ENCODE assay signal across 11 cellular contexts in the genomic region with DNA sequence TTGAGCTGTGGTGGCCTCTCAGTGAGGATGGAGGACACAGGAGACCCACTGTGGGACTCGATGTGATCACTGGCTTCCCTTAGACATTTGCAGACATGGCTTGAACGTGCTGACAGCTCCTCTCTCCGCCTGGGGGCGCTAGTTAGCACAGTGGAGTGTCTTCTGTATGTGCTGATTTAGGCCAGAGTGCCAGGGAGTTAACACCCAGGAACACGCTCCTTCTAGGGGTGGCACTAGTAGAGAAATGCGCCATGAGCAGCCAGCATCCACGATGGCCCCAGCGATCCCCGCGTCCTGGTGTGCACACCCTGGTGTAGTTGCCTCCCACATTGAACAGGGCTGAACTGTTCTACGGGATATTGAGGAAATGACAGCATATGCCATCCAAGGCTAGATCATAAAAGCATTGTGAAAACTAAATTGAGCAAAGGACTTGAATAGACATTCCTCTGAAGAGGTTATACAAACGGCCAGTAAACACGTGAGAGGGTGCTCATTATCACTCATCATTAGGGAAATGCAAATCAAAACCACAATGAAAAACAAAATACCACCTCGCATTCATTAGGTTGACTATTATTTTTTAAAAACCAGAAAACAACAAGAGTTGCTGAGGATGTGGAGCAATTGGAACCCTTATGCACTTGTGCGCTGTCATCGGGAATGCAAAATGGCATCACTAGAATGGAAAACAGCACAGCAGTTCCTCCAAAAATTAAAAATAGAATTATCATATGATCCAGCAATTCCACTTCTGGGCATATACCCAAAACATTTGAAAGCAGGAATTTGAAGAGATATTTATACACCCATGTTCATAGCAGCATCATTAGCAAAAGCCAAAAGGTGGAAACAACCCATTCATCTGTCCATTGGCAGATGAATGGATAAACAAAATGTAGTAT. TPM values are rescaled to one million over a fixed set of nuclear protein-coding genes. Genes with fewer than 3 reads are reported as not detected.
DNase-seq lines count a peak whose midpoint lies in the region; ATAC-seq, FAIRE-seq and TF ChIP-seq lines count a peak whose summit lies in the region.
"Had no signal": no experiment of that assay in that cellular context is flagged by ENCODE, and none has a peak within 500 bp of the region (broad histone marks: within the 10 kb centered on the region; RNA-seq: fewer than 3 reads in every experiment).

No MANE protein-coding gene starts in this region.

- ATAC-seq in K562 (peak; percentile 68), lower lobe of right lung (peak in 1 of 2 donors; percentile 19), GM19463 (IDR thresholded peaks at IDR 0.05; ENCODE audit: unreplicated experiment) (no peak), HG03354 (IDR thresholded peaks at IDR 0.05; ENCODE audit: poor library complexity, severe bottlenecking, unreplicated experiment) (no peak)

- FAIRE-seq in K562 (lab: Jason Lieb, UNC) = no peak

- H3F3A ChIP-seq in DOHH2 (ENCODE audit: control insufficient read depth, insufficient read depth) = no peaks in the 10 kb centered on the region

- no peaks in the 10 kb centered on the region for H3K9me2 ChIP-seq in DOHH2 (replicated peaks; ENCODE audit: control insufficient read depth, low read length)

- in situ Hi-C loops in K562 (cut with MboI) = no loop called here

- H4K20me1 ChIP-seq in DOHH2 (ENCODE audit: control insufficient read depth, insufficient read depth, low read depth, low read length) (no peaks in the 10 kb centered on the region), K562 (replicated peaks; ENCODE audit: control insufficient read depth, insufficient read depth, low read length) (no peaks in the 10 kb centered on the region)

- CTCF ChIA-PET in K562 (lab: Yijun Ruan, JAX; ENCODE audit: low intra/inter-chr PET ratio) = no interaction called here

- BruUV-seq in K562 (replicated peaks; lab: Mats Ljungman, UMichigan) = no TSS peak

- POLR2A ChIA-PET in K562 (lab: Yijun Ruan, JAX) = interaction anchor here (0.6 kb wide), 1 partner anchor 25 kb away, joined by 3 read pairs; no protein-coding TSS in a partner anchor

- DNase-seq in HFF-Myc (ENCODE audit: extremely low read depth, low read depth) = no peak
- DNase-seq in K562 (ENCODE audit: extremely low read depth in 1 of 4, low spot score in 3 of 4) = peak in 3 of 4 experiments; percentile 27
- DNase-seq in lower lobe of right lung = no peak
- DNase-seq in NCI-H1048 (lab: John Stamatoyannopoulos, UW) = no peak
- DNase-seq in stimulated activated CD4-positive, alpha-beta T cell treated with anti-CD3 and anti-CD28 coated beads, Interleukin-15, amount 100 ng/mL, for 24 hours = no peak
- DNase-seq: islet precursor cell; stimulated activated CD4-positive, alpha-beta T cell treated with anti-CD3 and anti-CD28 coated beads, Interleukin-12 subunit alpha, Interleukin-12 subunit beta, amount 100 ng/mL, for 4 hours; upper lobe of left lung had no signal

- intact Hi-C loops in K562 (cut with micrococcal nuclease) (no loop called here), lower lobe of right lung (cut with DNase I) (no loop called here)

- peaks cover 4% of the 10 kb centered on the region; the same call in 1 of the 2 replicates for H3K9me3 ChIP-seq in DOHH2 (ENCODE audit: control insufficient read depth, insufficient read depth, low read length)
- H3K9me3 ChIP-seq in K562 (replicated peaks; ENCODE audit: control insufficient read depth, insufficient read depth, low read depth, low read length) = 0 out of 2 replicates have a peak, but pooled peaks cover 2% of the 10 kb centered on the region
- H3K9me3 ChIP-seq in lower lobe of right lung = peaks cover 5% of the 10 kb centered on the region

- no peak overlapping the region for H3K9ac ChIP-seq in K562 (ENCODE audit: insufficient read depth in 1 of 2, low read depth in 2 of 2, low read length in 2 of 2)

- H3K36me3 ChIP-seq in DOHH2 (ENCODE audit: control insufficient read depth, low read length) (no peaks in the 10 kb centered on the region), K562 (ENCODE audit: control insufficient read depth, insufficient read depth, low read length) (no peaks in the 10 kb centered on the region), lower lobe of right lung (no peaks in the 10 kb centered on the region)
- H3K36me3 ChIP-seq: upper lobe of left lung had no signal

- no peak for TF ChIP-seq RAD21 in K562 (CRISPR knock-in tag; conservative IDR thresholded peaks at IDR 0.05 in 1 of 2, IDR thresholded peaks at IDR 0.05 in 1 of 2)

- H3K27ac ChIP-seq in DOHH2 (ENCODE audit: low read depth, low read length) (no peak overlapping the region), K562 (ENCODE audit: extremely low read depth, low read depth, low read length) (no peak overlapping the region), lower lobe of right lung (peak overlapping the region; percentile 71)

- H3K4me3 ChIP-seq in DOHH2 (ENCODE audit: low read length) = no peak overlapping the region
- no peak overlapping the region for H3K4me3 ChIP-seq in HFF-Myc (replicated peaks; ENCODE audit: low read depth, low read length)
- no peak overlapping the region for H3K4me3 ChIP-seq in K562
- H3K4me3 ChIP-seq in lower lobe of right lung = no peak overlapping the region
- H3K4me3 ChIP-seq: upper lobe of left lung had no signal

- peak; percentile 72 for TF ChIP-seq CTCF in DOHH2 (IDR thresholded peaks at IDR 0.05; ENCODE audit: low read depth, low read length, poor library complexity, severe bottlenecking)
- peak; percentile 40 for TF ChIP-seq CTCF in HFF-Myc (IDR thresholded peaks at IDR 0.05; ENCODE audit: low read depth, low read length, missing control alignments)
- peak; percentile 31 to 51 (median 45); a peak in 5 of 6 replicates for TF ChIP-seq CTCF in K562 (IDR thresholded peaks at IDR 0.05 in 2 of 3, conservative IDR thresholded peaks at IDR 0.05 in 1 of 3; ENCODE audit: insufficient read depth in 2 of 3, low read depth in 1 of 3, low read length in 3 of 3)
- TF ChIP-seq CTCF in lower lobe of right lung (IDR thresholded peaks at IDR 0.05) = peak; percentile 30

- 28% methylated on average over 8 of the region's 16 CpGs for WGBS in K562 (ENCODE audit: insufficient coverage, low coverage, missing lambda C conversion rate)

- H3K9me1 ChIP-seq in K562 (ENCODE audit: control insufficient read depth, insufficient read depth, low read length) = no peaks in the 10 kb centered on the region

- H2AFZ ChIP-seq in K562 (ENCODE audit: low read depth, low read length) = no peak overlapping the region

- H3K27me3 ChIP-seq in DOHH2 (ENCODE audit: control insufficient read depth, low read length) (peaks cover 11% of the 10 kb centered on the region; the same call in 1 of the 2 replicates), K562 (ENCODE audit: control insufficient read depth in 2 of 2, insufficient read depth in 2 of 2, low read length in 2 of 2) (no peaks in the 10 kb centered on the region; a peak in 2 of 5 replicates), lower lobe of right lung (ENCODE audit: low read depth) (no peaks in the 10 kb centered on the region)
- H3K27me3 ChIP-seq: upper lobe of left lung had no signal

- H3K4me1 ChIP-seq in DOHH2 (ENCODE audit: control insufficient read depth, low read length) (peaks cover 19% of the 10 kb centered on the region), K562 (replicated peaks in 1 of 2; ENCODE audit: control insufficient read depth in 2 of 2, insufficient read depth in 2 of 2, low read length in 2 of 2) (peaks cover 4 to 5% of the 10 kb centered on the region in 2 experiments; a peak in 3 of 5 replicates), lower lobe of right lung (peaks cover 41% of the 10 kb centered on the region)

- TF ChIP-seq POLR2A in K562 (conservative IDR thresholded peaks at IDR 0.05) = no peak

- TF ChIP-seq EP300 in K562 (IDR thresholded peaks at IDR 0.05; ENCODE audit: low read length) = no peak

- H3K79me2 ChIP-seq in DOHH2 (ENCODE audit: control insufficient read depth, low read length) (no peaks in the 10 kb centered on the region), K562 (ENCODE audit: control insufficient read depth, insufficient read depth, low read length) (no peaks in the 10 kb centered on the region)

- H3K4me2 ChIP-seq in DOHH2 (ENCODE audit: low read length) (no peak overlapping the region), K562 (ENCODE audit: insufficient read depth, low read length) (no peak overlapping the region)

RNA-seq across cellular contexts. Expression of a gene that starts 11.6 kb away (rescaled TPM):
- total RNA-seq in K562 (2011; cell fraction: chromatin; rRNA removed; ENCODE audit: low replicate concordance) = 0.35 and 0.83 TPM in 2 replicates
- 0.53 and 0.83 TPM in 2 replicates for total RNA-seq in K562 (2011; cell fraction: nucleolus; rRNA removed)
- 0.51 and 0.61 TPM in 2 replicates for total RNA-seq in K562 (2011; cell fraction: nucleoplasm; rRNA removed)
- 0.05 and 0.20 TPM in 2 replicates for total RNA-seq in K562 (2014; rRNA removed)
- 0.07 and 0.16 TPM in 2 replicates for total RNA-seq in K562 (2014; rRNA removed; fragmentation: Illumina TruSeq; extraction: Trizol)
- total RNA-seq in K562 (2015; rRNA removed; fragmentation: Illumina TruSeq; extraction: Trizol) = 0.08 and 0.18 TPM in 2 replicates
- total RNA-seq in K562 (2021) = 0.27 and 0.34 TPM in 2 replicates
- polyA plus RNA-seq in K562 (2011; rRNA removed) = 0.15 and 0.19 TPM in 2 replicates
- polyA plus RNA-seq in K562 (2011; cell fraction: cytosol; rRNA removed) = 0.16 and 0.32 TPM in 2 replicates
- 0.48 and 0.51 TPM in 2 replicates for polyA plus RNA-seq in K562 (2011; cell fraction: nucleus; rRNA removed)
- polyA plus RNA-seq in K562 (2012) = 0.38 and 0.71 TPM in 2 replicates
- 0.15 and 0.21 TPM in 2 replicates for polyA plus RNA-seq in K562 (2014; fragmentation: Illumina TruSeq; extraction: Trizol)
- polyA plus RNA-seq in K562 (2014; fragmentation: Nextera tagmentation; extraction: Ambion mirVana) = under 1 TPM; 0.01 to 0.06 TPM
- polyA plus RNA-seq in K562 (2014; rRNA removed) = 0.12 and 0.15 TPM in 2 replicates
- polyA minus RNA-seq in K562 (2011; rRNA and poly(A)+ RNA removed) = 0.06 TPM in 1 of 2 replicates, not detected in the other
- not detected in 2 replicates for polyA minus RNA-seq in K562 (2011; cell fraction: cytosol; rRNA and poly(A)+ RNA removed)
- polyA minus RNA-seq in K562 (2011; cell fraction: nucleus; rRNA and poly(A)+ RNA removed) = 0.11 and 0.13 TPM in 2 replicates
- total RNA-seq in lower lobe of right lung = 4.4 TPM

RNA-seq across cellular contexts. Expression of a gene that starts 50.8 kb away (rescaled TPM):
- total RNA-seq in K562 (2011; cell fraction: chromatin; rRNA removed; ENCODE audit: low replicate concordance) = not detected in 2 replicates
- total RNA-seq in K562 (2011; cell fraction: nucleolus; rRNA removed) = not detected in 2 replicates
- total RNA-seq in K562 (2011; cell fraction: nucleoplasm; rRNA removed) = not detected in 2 replicates
- total RNA-seq in K562 (2014; rRNA removed) = not detected in 2 replicates
- not detected in 2 replicates for total RNA-seq in K562 (2014; rRNA removed; fragmentation: Illumina TruSeq; extraction: Trizol)
- not detected in 2 replicates for total RNA-seq in K562 (2015; rRNA removed; fragmentation: Illumina TruSeq; extraction: Trizol)
- not detected in 2 replicates for total RNA-seq in K562 (2021)
- not detected in 2 replicates for polyA plus RNA-seq in K562 (2011; rRNA removed)
- polyA plus RNA-seq in K562 (2011; cell fraction: cytosol; rRNA removed) = not detected in 2 replicates
- not detected in 2 replicates for polyA plus RNA-seq in K562 (2011; cell fraction: nucleus; rRNA removed)
- not detected in 2 replicates for polyA plus RNA-seq in K562 (2012)
- not detected in 2 replicates for polyA plus RNA-seq in K562 (2014; fragmentation: Illumina TruSeq; extraction: Trizol)
- polyA plus RNA-seq in K562 (2014; fragmentation: Nextera tagmentation; extraction: Ambion mirVana) = not detected
- not detected in 2 replicates for polyA plus RNA-seq in K562 (2014; rRNA removed)
- polyA minus RNA-seq in K562 (2011; rRNA and poly(A)+ RNA removed) = not detected in 2 replicates
- polyA minus RNA-seq in K562 (2011; cell fraction: cytosol; rRNA and poly(A)+ RNA removed) = not detected in 2 replicates
- polyA minus RNA-seq in K562 (2011; cell fraction: nucleus; rRNA and poly(A)+ RNA removed) = not detected in 2 replicates
- not detected for total RNA-seq in lower lobe of right lung
- total RNA-seq: upper lobe of left lung had no signal

Comparison
In these comparisons a context has a peak if more than half of its experiments do, and no peak if none do; other contexts are left out.
1. DNase-seq: peak in K562 (3 of 4); none in HFF-Myc (single experiment), lower lobe of right lung (single experiment), NCI-H1048 (single experiment) and stimulated activated CD4-positive, alpha-beta T cell treated with anti-CD3 and anti-CD28 coated beads, Interleukin-15, amount 100 ng/mL, for 24 hours (single experiment).
2. Peak in every context shown above with its lines, with median percentiles within 50 percentile points of each other: CTCF ChIP-seq.